8 cellular contexts compared by ENCODE assay signal in genomic region chrX:43727254-43727653, GRCh38.
DNase-seq lines count a peak whose midpoint lies in the region; ATAC-seq, FAIRE-seq and TF ChIP-seq lines count a peak whose summit lies in the region.
"Not testable (repeated sequence)": the region's sequence is repeated elsewhere in the genome, so short reads cannot be mapped to it uniquely, and the experiment has no call there.

No MANE protein-coding gene starts in this region.

- H3K9me3 ChIP-seq in K562 (replicated peaks; ENCODE audit: control insufficient read depth, insufficient read depth, low read depth, low read length); mucosa of descending colon; subcutaneous abdominal adipose tissue (ENCODE audit: control insufficient read depth in 5 of 5, low read length in 5 of 5); transverse colon: not testable (repeated sequence)

- not testable (repeated sequence) for FAIRE-seq in K562 (lab: Jason Lieb, UNC)

- not testable (repeated sequence) for TF ChIP-seq POLR2A in K562 (conservative IDR thresholded peaks at IDR 0.05); transverse colon (IDR thresholded peaks at IDR 0.05)

- H3K9me1 ChIP-seq in K562 (ENCODE audit: control insufficient read depth, insufficient read depth, low read length) = not testable (repeated sequence)

- intact Hi-C loops in K562 (cut with micrococcal nuclease); left colon (cut with DNase I, micrococcal nuclease); mucosa of descending colon (cut with DNase I, micrococcal nuclease); transverse colon (cut with DNase I; ENCODE audit: low total_unique reads): not testable (repeated sequence)

- POLR2A ChIA-PET in K562 (lab: Yijun Ruan, JAX) = interaction anchor here (0.7 kb wide), 1 partner anchor 84 kb away, joined by 3 read pairs; no protein-coding TSS in a partner anchor

- H3K27me3 ChIP-seq in K562 (ENCODE audit: control insufficient read depth in 2 of 2, insufficient read depth in 2 of 2, low read length in 2 of 2); subcutaneous abdominal adipose tissue (ENCODE audit: control insufficient read depth in 5 of 5, insufficient read depth in 4 of 5, low read length in 5 of 5); transverse colon: not testable (repeated sequence)

- not testable (repeated sequence) for H3K9ac ChIP-seq in K562 (ENCODE audit: insufficient read depth in 1 of 2, low read depth in 2 of 2, low read length in 2 of 2); subcutaneous abdominal adipose tissue (ENCODE audit: low read length in 5 of 5)

- CTCF ChIA-PET in K562 (lab: Yijun Ruan, JAX; ENCODE audit: low intra/inter-chr PET ratio) = not testable (repeated sequence)

- not testable (repeated sequence) for BruUV-seq in K562 (replicated peaks; lab: Mats Ljungman, UMichigan)

- 0% methylated on average over 3 of the region's 6 CpGs for WGBS in K562 (ENCODE audit: insufficient coverage, low coverage, missing lambda C conversion rate)
- 83% methylated on average over 6 of the region's 6 CpGs; no CpG with 5 or more reads in 1 of the 2 donors for WGBS in transverse colon (ENCODE audit: low coverage in 1 of 2), 2 donors

- H3K79me2 ChIP-seq in K562 (ENCODE audit: control insufficient read depth, insufficient read depth, low read length) = not testable (repeated sequence)

- H3K4me3 ChIP-seq in K562; mucosa of descending colon; subcutaneous abdominal adipose tissue (ENCODE audit: low read depth in 1 of 5, low read length in 5 of 5); transverse colon: not testable (repeated sequence)

- H3K36me3 ChIP-seq in K562 (ENCODE audit: control insufficient read depth, insufficient read depth, low read length); mucosa of descending colon (ENCODE audit: low read depth); transverse colon: not testable (repeated sequence)
- peaks cover 3 to 13% (median 12%) of the 10 kb centered on the region in 5 donors for H3K36me3 ChIP-seq in subcutaneous abdominal adipose tissue (ENCODE audit: control insufficient read depth in 5 of 5, insufficient read depth in 5 of 5, low read length in 5 of 5)

- DNase-seq in DMS153 (lab: John Stamatoyannopoulos, UW) (peak; percentile 14), NCI-H2029 (lab: John Stamatoyannopoulos, UW) (peak; percentile 11), NCI-H510A treated with DMSO at 0.1 percent for 48 hours (lab: John Stamatoyannopoulos, UW) (peak; percentile 21), left colon (peak; percentile 33 to 62), mucosa of descending colon (peak; percentile 50 to 64 (median 63)), transverse colon (peak; percentile 54)
- not testable (repeated sequence) for DNase-seq in K562 (ENCODE audit: extremely low read depth in 1 of 4, low spot score in 3 of 4)

- H3K4me1 ChIP-seq in K562 (replicated peaks in 1 of 2; ENCODE audit: control insufficient read depth in 2 of 2, insufficient read depth in 2 of 2, low read length in 2 of 2); mucosa of descending colon (ENCODE audit: low read depth); transverse colon: not testable (repeated sequence)
- H3K4me1 ChIP-seq in subcutaneous abdominal adipose tissue (ENCODE audit: control insufficient read depth in 5 of 5, insufficient read depth in 5 of 5, low read length in 5 of 5) = peaks cover 0 to 11% (median 5%) of the 10 kb centered on the region in 5 donors

- TF ChIP-seq RAD21 in K562 (CRISPR knock-in tag; conservative IDR thresholded peaks at IDR 0.05 in 1 of 2, IDR thresholded peaks at IDR 0.05 in 1 of 2) = not testable (repeated sequence)

- H4K20me1 ChIP-seq in K562 (replicated peaks; ENCODE audit: control insufficient read depth, insufficient read depth, low read length) = not testable (repeated sequence)

- not testable (repeated sequence) for TF ChIP-seq CTCF in K562 (IDR thresholded peaks at IDR 0.05 in 2 of 3, conservative IDR thresholded peaks at IDR 0.05 in 1 of 3; ENCODE audit: insufficient read depth in 2 of 3, low read depth in 1 of 3, low read length in 3 of 3); mucosa of descending colon (IDR thresholded peaks at IDR 0.05); transverse colon (IDR thresholded peaks at IDR 0.05)

- in situ Hi-C loops in K562 (cut with MboI); transverse colon (cut with MboI; ENCODE audit: low pct_ligation_motif_present in 1 of 4, low pct_unique_long_range_greater_than_20kb in 1 of 4, low sequenced_read_pairs in 3 of 4): not testable (repeated sequence)

- not testable (repeated sequence) for H3K27ac ChIP-seq in K562 (ENCODE audit: extremely low read depth, low read depth, low read length)
- H3K27ac ChIP-seq in subcutaneous abdominal adipose tissue (ENCODE audit: low read depth, low read length) = peak overlapping the region; percentile 76
- H3K27ac ChIP-seq in transverse colon = peak overlapping the region in 1 of 4 donors; percentile 9

- not testable (repeated sequence) for H2AFZ ChIP-seq in K562 (ENCODE audit: low read depth, low read length)

- ATAC-seq in K562 = not testable (repeated sequence)
- ATAC-seq in left colon = peak; percentile 59
- peak; percentile 22 for ATAC-seq in mucosa of descending colon

- TF ChIP-seq EP300 in K562 (IDR thresholded peaks at IDR 0.05; ENCODE audit: low read length); transverse colon (IDR thresholded peaks at IDR 0.05; ENCODE audit: low read depth): not testable (repeated sequence)

- H3K4me2 ChIP-seq in K562 (ENCODE audit: insufficient read depth, low read length) = not testable (repeated sequence)

TF ChIP-seq in K562, 482 proteins besides CTCF, POLR2A, EP300 and RAD21:
- TF ChIP-seq TCF3 (CRISPR knock-in tag; IDR thresholded peaks at IDR 0.05) = 0 out of 2 replicates have a peak, but pooled peaks have one; percentile 8
